ENCODE assay signal across 15 cellular contexts in genomic region chr6:80335061-80335660, GRCh38.
DNase-seq lines count a peak whose midpoint lies in the region; ATAC-seq and TF ChIP-seq lines count a peak whose summit lies in the region.
"Had no signal": no experiment of that assay in that cellular context is flagged by ENCODE, and none has a peak within 500 bp of the region (broad histone marks: within the 10 kb centered on the region; RNA-seq: fewer than 3 reads in every experiment).

No MANE protein-coding gene starts in this region.

- peak overlapping the region in 2 of 10 donors; percentile 23 to 32 for H3K27ac ChIP-seq in heart right ventricle
- H3K27ac ChIP-seq: upper lobe of right lung had no signal

- H3K4me3 ChIP-seq in heart right ventricle, result peak overlapping the region in 6 of 10 donors; percentile 18 to 36 (median 26)
- H3K4me3 ChIP-seq in adipocyte (ENCODE audit: low read length), result peak overlapping the region; percentile 56
- H3K4me3 ChIP-seq: upper lobe of right lung had no signal

- DNase-seq in heart right ventricle (no peak), Right ventricle myocardium superior (no peak), adipocyte (ENCODE audit: low read depth) (no peak), glutamatergic neuron (no peak), type B pancreatic cell (ENCODE audit: extremely low spot score, unreplicated experiment) (no peak), activated gamma-delta T cell (lab: John Stamatoyannopoulos, UW) (no peak)
- DNase-seq: left colon, MM.1S, NCI-H2227 treated with DMSO at 0.1 percent for 48 hours, nephron progenitor cell, upper lobe of right lung had no signal

- H3K4me1 Mint-ChIP-seq in glutamatergic neuron (ENCODE audit: low read depth, unreplicated experiment) (peaks cover 24% of the 10 kb centered on the region), type B pancreatic cell (ENCODE audit: unreplicated experiment) (peaks cover 21% of the 10 kb centered on the region)
- H3K4me1 Mint-ChIP-seq: nephron progenitor cell had no signal

- H3K36me3 Mint-ChIP-seq in glutamatergic neuron (ENCODE audit: unreplicated experiment) (no peaks in the 10 kb centered on the region), type B pancreatic cell (no peaks in the 10 kb centered on the region)
- H3K36me3 Mint-ChIP-seq: activated naive CD4-positive, alpha-beta T cell treated with anti-CD3 and anti-CD28 coated beads, Interleukin-2, amount 50 U/mL, for 72 hours had no signal

- H3K4me1 ChIP-seq in heart right ventricle (peaks cover 0 to 6% (median 0%) of the 10 kb centered on the region in 9 donors), adipocyte (ENCODE audit: control insufficient read depth, insufficient read depth, low read length) (peaks cover 5% of the 10 kb centered on the region)
- H3K4me1 ChIP-seq: upper lobe of right lung had no signal

- ATAC-seq in heart right ventricle (no peak), Right ventricle myocardium superior (ENCODE audit: poor library complexity) (no peak), GM18511 (IDR thresholded peaks at IDR 0.05; ENCODE audit: unreplicated experiment) (no peak), esophagus mucosa (no peak)
- ATAC-seq: activated naive CD4-positive, alpha-beta T cell treated with anti-CD3 and anti-CD28 coated beads, Interleukin-2, amount 50 U/mL, for 72 hours; left colon; Panc1; upper lobe of right lung had no signal

- H3K27me3 ChIP-seq in heart right ventricle (no peaks in the 10 kb centered on the region), adipocyte (replicated peaks; ENCODE audit: control insufficient read depth, insufficient read depth, low read length) (no peaks in the 10 kb centered on the region)
- H3K27me3 ChIP-seq: upper lobe of right lung had no signal

- peak overlapping the region; percentile 42 for H3K4me3 Mint-ChIP-seq in glutamatergic neuron (ENCODE audit: unreplicated experiment)
- peak overlapping the region; percentile 26 for H3K4me3 Mint-ChIP-seq in type B pancreatic cell
- H3K4me3 Mint-ChIP-seq: nephron progenitor cell had no signal

- H3K9me3 ChIP-seq in heart right ventricle (no peaks in the 10 kb centered on the region), adipocyte (ENCODE audit: control insufficient read depth, low read length) (no peaks in the 10 kb centered on the region)
- H3K9me3 ChIP-seq: upper lobe of right lung had no signal

- no peak overlapping the region for H3K9ac ChIP-seq in adipocyte (ENCODE audit: low read length)

- no peaks in the 10 kb centered on the region for H3K27me3 Mint-ChIP-seq in glutamatergic neuron (ENCODE audit: unreplicated experiment)
- no peaks in the 10 kb centered on the region for H3K27me3 Mint-ChIP-seq in type B pancreatic cell

- 55% methylated on average over 6 of the region's 6 CpGs for WGBS in heart right ventricle, 2 donors

- TF ChIP-seq CTCF in heart right ventricle (IDR thresholded peaks at IDR 0.05), result no peak
- no peak for TF ChIP-seq CTCF in glutamatergic neuron (IDR thresholded peaks at IDR 0.05; ENCODE audit: partially characterized antibody, unreplicated experiment)
- TF ChIP-seq CTCF in type B pancreatic cell (conservative IDR thresholded peaks at IDR 0.05), result no peak

- H3K9me3 Mint-ChIP-seq in glutamatergic neuron (ENCODE audit: unreplicated experiment) (no peaks in the 10 kb centered on the region), type B pancreatic cell (no peaks in the 10 kb centered on the region)
- H3K9me3 Mint-ChIP-seq: activated naive CD4-positive, alpha-beta T cell treated with anti-CD3 and anti-CD28 coated beads, Interleukin-2, amount 50 U/mL, for 72 hours; nephron progenitor cell had no signal

- H3K36me3 ChIP-seq in heart right ventricle (no peaks in the 10 kb centered on the region), adipocyte (ENCODE audit: control insufficient read depth, insufficient read depth, low read length, severe bottlenecking) (no peaks in the 10 kb centered on the region)
- H3K36me3 ChIP-seq: upper lobe of right lung had no signal

- intact Hi-C loops in heart right ventricle (cut with DNase I), result loop anchor here in 5 of 10 donors (10.0 kb wide), 4 partner anchors 110 to 1420 kb away; partner anchors contain the start of gene TENT5A (in 1 of the 5)
- intact Hi-C loops in Right ventricle myocardium superior (cut with DNase I), result loop anchor here (10.0 kb wide), 1 partner anchor 270 kb away; no protein-coding TSS in a partner anchor

- H3K27ac Mint-ChIP-seq in glutamatergic neuron (ENCODE audit: unreplicated experiment) (peak overlapping the region; percentile 28), type B pancreatic cell (no peak overlapping the region)
- H3K27ac Mint-ChIP-seq: activated naive CD4-positive, alpha-beta T cell treated with anti-CD3 and anti-CD28 coated beads, Interleukin-2, amount 50 U/mL, for 72 hours; nephron progenitor cell had no signal
